In the genomic region with DNA sequence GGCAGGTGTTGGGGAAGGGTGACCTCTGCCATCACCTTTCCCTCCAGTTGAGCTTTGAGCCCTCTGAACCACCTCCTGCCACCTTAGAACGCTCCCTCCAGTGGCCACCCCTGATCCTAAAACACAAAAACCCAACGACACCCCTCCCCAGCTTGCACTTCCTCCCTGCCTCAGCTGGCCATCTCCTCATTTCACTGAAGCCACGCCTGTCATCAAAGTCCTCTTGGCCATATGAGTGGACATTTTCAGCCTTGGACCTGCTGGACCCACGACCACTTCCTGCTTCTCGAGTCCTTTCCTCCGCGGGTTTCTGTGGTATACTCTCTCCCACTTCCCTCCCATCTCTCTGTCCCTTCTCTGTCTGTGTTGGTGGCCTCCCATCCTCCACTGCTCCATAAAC, we compare ENCODE assay signal across 19 cellular contexts. TPM values are rescaled to one million over a fixed set of nuclear protein-coding genes. Genes with fewer than 3 reads are reported as not detected.
DNase-seq lines count a peak whose midpoint lies in the region; TF ChIP-seq lines count a peak whose summit lies in the region.
"Had no signal": no experiment of that assay in that cellular context is flagged by ENCODE, and none has a peak within 500 bp of the region (broad histone marks: within the 10 kb centered on the region; RNA-seq: fewer than 3 reads in every experiment).

No MANE protein-coding gene starts in this region.

- H3K18ac ChIP-seq in H9 (ENCODE audit: insufficient read length, low read depth, low read length) = no peak overlapping the region
- no peak overlapping the region for H3K18ac ChIP-seq in neuronal stem cell (ENCODE audit: low read length)

- H3K27me3 ChIP-seq in GM06990 (replicated peaks; ENCODE audit: control insufficient read depth, insufficient read depth, low read length) (no peaks in the 10 kb centered on the region; the same call in 1 of the 2 replicates), H9 (ENCODE audit: insufficient read depth, low read length) (no peaks in the 10 kb centered on the region), neuronal stem cell (ENCODE audit: control insufficient read depth in 3 of 3, insufficient read depth in 3 of 3, low read depth in 1 of 3, low read length in 3 of 3) (peaks cover 0 to 10% (median 0%) of the 10 kb centered on the region in 3 experiments), Peyer's patch (no peaks in the 10 kb centered on the region), tibial nerve (no peaks in the 10 kb centered on the region)
- H3K27me3 ChIP-seq: BLaER1, SJSA1 had no signal

- peaks cover 0 to 7% (median 1%) of the 10 kb centered on the region in 3 experiments; a peak in 5 of 7 replicates for H3K36me3 Mint-ChIP-seq in H9 (ENCODE audit: insufficient read depth in 1 of 3, low read depth in 3 of 3)
- no peaks in the 10 kb centered on the region for H3K36me3 Mint-ChIP-seq in CD14-positive monocyte
- H3K36me3 Mint-ChIP-seq: CD4-positive, alpha-beta memory T cell had no signal

- H4K20me1 ChIP-seq in H9 (ENCODE audit: control insufficient read depth, insufficient read depth, insufficient read length) = no peaks in the 10 kb centered on the region
- H4K20me1 ChIP-seq: BLaER1 had no signal

- no peak overlapping the region for H3K14ac ChIP-seq in H9 (ENCODE audit: insufficient read depth, low read length)
- H3K14ac ChIP-seq in neuronal stem cell (ENCODE audit: low read length) = no peak overlapping the region

- H4K5ac ChIP-seq in H9 (ENCODE audit: insufficient read length, low read depth, low read length) = no peak overlapping the region

- H3K56ac ChIP-seq in H9 (ENCODE audit: insufficient read length, low read depth, low read length) = no peak overlapping the region

- H4K91ac ChIP-seq in H9 (ENCODE audit: insufficient read length, low read depth, low read length) (no peak overlapping the region), neuronal stem cell (ENCODE audit: low read depth, low read length, poor library complexity) (no peak overlapping the region)

- H3K27ac ChIP-seq in H9 (ENCODE audit: insufficient read length, low read depth, low read length) = no peak overlapping the region
- H3K27ac ChIP-seq in neuronal stem cell (replicated peaks; ENCODE audit: low read length) = no peak overlapping the region
- H3K27ac ChIP-seq in Peyer's patch = no peak overlapping the region
- no peak overlapping the region for H3K27ac ChIP-seq in tibial nerve
- H3K27ac ChIP-seq: BLaER1, SJSA1 had no signal

- no peak overlapping the region for H3K4me2 ChIP-seq in H9 (ENCODE audit: insufficient read depth, insufficient read length, low read length)
- H3K4me2 ChIP-seq in neuronal stem cell (ENCODE audit: insufficient read depth, low read length, poor library complexity, severe bottlenecking) = no peak overlapping the region
- H3K4me2 ChIP-seq: BLaER1 had no signal

- no peak overlapping the region for H2BK12ac ChIP-seq in H9 (ENCODE audit: insufficient read length, low read depth, low read length)
- no peak overlapping the region for H2BK12ac ChIP-seq in neuronal stem cell (ENCODE audit: low read length)

- H3K4me3 ChIP-seq in GM06990 (replicated peaks; ENCODE audit: low read depth, low read length) = no peak overlapping the region
- H3K4me3 ChIP-seq in neuronal stem cell (ENCODE audit: low read length in 2 of 2) = no peak overlapping the region
- no peak overlapping the region for H3K4me3 ChIP-seq in Peyer's patch
- no peak overlapping the region for H3K4me3 ChIP-seq in tibial nerve
- H3K4me3 ChIP-seq: BLaER1, SJSA1 had no signal

- H3K9me3 ChIP-seq in H9 (ENCODE audit: control insufficient read depth, low read depth, low read length) = no peaks in the 10 kb centered on the region
- H3K9me3 ChIP-seq in neuronal stem cell (replicated peaks in 1 of 2; ENCODE audit: control insufficient read depth in 2 of 2, insufficient read depth in 1 of 2, low read depth in 1 of 2, low read length in 2 of 2) = peaks cover 0 to 1% of the 10 kb centered on the region in 2 donors
- H3K9me3 ChIP-seq in Peyer's patch = no peaks in the 10 kb centered on the region
- no peaks in the 10 kb centered on the region for H3K9me3 ChIP-seq in tibial nerve
- H3K9me3 ChIP-seq: BLaER1, SJSA1 had no signal

- H3K4me1 ChIP-seq in H9 (ENCODE audit: insufficient read depth, low read length) (peaks cover 2% of the 10 kb centered on the region; the same call in 1 of the 2 replicates), neuronal stem cell (ENCODE audit: control insufficient read depth in 2 of 2, insufficient read depth in 1 of 2, low read depth in 1 of 2, low read length in 2 of 2) (peaks cover 0 to 14% of the 10 kb centered on the region in 2 donors), Peyer's patch (peaks cover 0 to 6% (median 0%) of the 10 kb centered on the region in 4 donors), tibial nerve (peaks cover 0 to 8% (median 0%) of the 10 kb centered on the region in 4 donors)
- H3K4me1 ChIP-seq: BLaER1, SJSA1 had no signal

- H3K9me3 Mint-ChIP-seq in H9 (no peaks in the 10 kb centered on the region; a peak in 1 of 5 replicates), CD14-positive monocyte (peaks cover 0 to 4% (median 0%) of the 10 kb centered on the region in 7 donors)
- H3K9me3 Mint-ChIP-seq: HFFc6 had no signal

- intact Hi-C loops in CD14-positive monocyte (cut with micrococcal nuclease) = no loop called here

- TF ChIP-seq EP300 in tibial nerve (IDR thresholded peaks at IDR 0.05) = no peak

- no peak overlapping the region for H2BK20ac ChIP-seq in H9 (ENCODE audit: low read depth, low read length, poor library complexity, severe bottlenecking)

- H3K23me2 ChIP-seq in H9 (ENCODE audit: insufficient read length, low read depth, low read length, poor library complexity, severe bottlenecking) = no peaks in the 10 kb centered on the region

- H3K27me3 Mint-ChIP-seq in H9 (ENCODE audit: low read depth) = peaks cover 5% of the 10 kb centered on the region
- H3K27me3 Mint-ChIP-seq in CD14-positive monocyte (ENCODE audit: low read depth in 3 of 3) = peaks cover 0 to 4% (median 2%) of the 10 kb centered on the region in 3 donors

- no CpG with 5 or more reads among the region's 7 CpGs for WGBS in H9 (ENCODE audit: extremely low coverage, insufficient read length, low lambda C conversion rate)
- no CpG with 5 or more reads among the region's 7 CpGs for WGBS in neuronal stem cell (ENCODE audit: extremely low coverage in 2 of 2, insufficient read length in 2 of 2, insufficient replicate concordance in 1 of 2), 2 donors
- 69% methylated on average over 7 of the region's 7 CpGs for WGBS in tibial nerve, 2 donors

- H2BK5ac ChIP-seq in H9 (ENCODE audit: insufficient read length, low read length) (no peak overlapping the region), neuronal stem cell (ENCODE audit: low read length) (no peak overlapping the region)

- no peak overlapping the region for H3K4me3 Mint-ChIP-seq in H9
- no peak overlapping the region for H3K4me3 Mint-ChIP-seq in CD14-positive monocyte
- H3K4me3 Mint-ChIP-seq: CD4-positive, alpha-beta memory T cell; HFFc6 had no signal

- no peak overlapping the region for H2BK15ac ChIP-seq in H9 (ENCODE audit: low read depth, low read length)
- H2BK15ac ChIP-seq in neuronal stem cell (ENCODE audit: low read length) = no peak overlapping the region

- no peak overlapping the region for H3T11ph ChIP-seq in H9 (ENCODE audit: low read length)

- H3K36me3 ChIP-seq in GM06990 (ENCODE audit: control insufficient read depth, insufficient read depth, low read length) (no peaks in the 10 kb centered on the region), neuronal stem cell (replicated peaks in 1 of 2; ENCODE audit: control insufficient read depth in 2 of 2, insufficient read depth in 2 of 2, low read length in 2 of 2) (no peaks in the 10 kb centered on the region), Peyer's patch (peaks cover 0 to 4% (median 0%) of the 10 kb centered on the region in 3 donors), tibial nerve (peaks cover 0 to 26% (median 0%) of the 10 kb centered on the region in 3 donors)
- H3K36me3 ChIP-seq: BLaER1, SJSA1 had no signal

- H2BK120ac ChIP-seq in H9 (ENCODE audit: low read depth, low read length, poor library complexity, severe bottlenecking) (no peak overlapping the region), neuronal stem cell (ENCODE audit: low read depth, low read length) (no peak overlapping the region)

- H3K79me1 ChIP-seq in H9 (ENCODE audit: insufficient read depth, low read depth, low read length, poor library complexity, severe bottlenecking) = no peaks in the 10 kb centered on the region
- H3K79me1 ChIP-seq in neuronal stem cell (ENCODE audit: low read depth, low read length) = no peaks in the 10 kb centered on the region

- H3K9ac ChIP-seq in H9 (ENCODE audit: extremely low read depth, insufficient read length, low read length) (no peak overlapping the region), neuronal stem cell (ENCODE audit: low read depth, low read length, poor library complexity) (no peak overlapping the region)
- H3K9ac ChIP-seq: BLaER1 had no signal

- H3K79me2 ChIP-seq in H9 (ENCODE audit: insufficient read depth, low read length) = no peaks in the 10 kb centered on the region

- H2AFZ ChIP-seq in H9 (ENCODE audit: low read length) (no peak overlapping the region), neuronal stem cell (ENCODE audit: low read length) (no peak overlapping the region)

- H3K4me1 Mint-ChIP-seq in H9 = peaks cover 33 to 35% of the 10 kb centered on the region in 2 experiments
- peaks cover 5% of the 10 kb centered on the region for H3K4me1 Mint-ChIP-seq in CD14-positive monocyte

- DNase-seq in GM06990 (ENCODE audit: extremely low read depth, insufficient read length) (no peak), H9 (no peak), UCSD-AML1 (lab: John Stamatoyannopoulos, UW; ENCODE audit: unreplicated experiment) (peak; percentile 42), neuronal stem cell (ENCODE audit: low spot score) (no peak), Peyer's patch (no peak), tibial nerve (ENCODE audit: low spot score in 2 of 2) (no peak), CD14-positive monocyte (ENCODE audit: low spot score) (no peak), hypothalamus (lab: John Stamatoyannopoulos, UW) (no peak)
- DNase-seq: CD4-positive, alpha-beta memory T cell; H7; HFFc6; NCI-H1092 treated with DMSO at 0.1 percent for 48 hours; NCI-H1436 treated with DMSO at 0.1 percent for 48 hours; NCI-H1930; NCI-H226; NCI-H510A treated with DMSO at 0.1 percent for 48 hours; NCI-H748 treated with DMSO at 0.1 percent for 48 hours had no signal

- H4K8ac ChIP-seq in H9 (replicated peaks; ENCODE audit: insufficient read length, low read depth, low read length) (no peak overlapping the region), neuronal stem cell (ENCODE audit: low read depth, low read length) (no peak overlapping the region)

- H3K27ac Mint-ChIP-seq in H9 (peak overlapping the region in 2 of 3 experiments; percentile 4 to 77; a peak in 3 of 7 replicates), CD14-positive monocyte (no peak overlapping the region)
- H3K27ac Mint-ChIP-seq: CD4-positive, alpha-beta memory T cell; HFFc6 had no signal

- H2AK5ac ChIP-seq in H9 (ENCODE audit: insufficient read length, low read length) (no peak overlapping the region), neuronal stem cell (ENCODE audit: low read depth, low read length) (peak overlapping the region; percentile 9)

- TF ChIP-seq POLR2A in Peyer's patch (IDR thresholded peaks at IDR 0.05) (no peak), tibial nerve (IDR thresholded peaks at IDR 0.05) (no peak)

- H3K4ac ChIP-seq in H9 (ENCODE audit: low read depth, low read length) (no peak overlapping the region), neuronal stem cell (ENCODE audit: low read length) (no peak overlapping the region)

- peak; percentile 4 for TF ChIP-seq CTCF in GM06990 (IDR thresholded peaks at IDR 0.05; ENCODE audit: insufficient read depth, low read length, poor library complexity, severe bottlenecking)
- no peak; the same call in 2 of the 3 replicates for TF ChIP-seq CTCF in H9 (conservative IDR thresholded peaks at IDR 0.05)
- TF ChIP-seq CTCF in Peyer's patch (IDR thresholded peaks at IDR 0.05) = no peak
- TF ChIP-seq CTCF in tibial nerve (IDR thresholded peaks at IDR 0.05) = no peak
- TF ChIP-seq CTCF in CD14-positive monocyte (IDR thresholded peaks at IDR 0.05) = no peak

- H3K23ac ChIP-seq in H9 (ENCODE audit: insufficient read length, low read depth, low read length) (no peak overlapping the region), neuronal stem cell (ENCODE audit: low read depth, low read length, poor library complexity) (no peak overlapping the region)

RNA-seq across cellular contexts. Expression of gene NR2C2, which starts 48.5 kb away (rescaled TPM):
- total RNA-seq in H9 (2021) (38.2 and 38.5 TPM in 2 replicates), Peyer's patch (10 to 100 TPM; 55.6 to 84.3 (median 69.1) TPM), tibial nerve (10 to 100 TPM; 34.5 to 54.3 (median 44.4) TPM)
- 21.0 TPM for polyA plus RNA-seq in neuronal stem cell (2013, experiment 1 of 2)
- polyA plus RNA-seq in neuronal stem cell (2013, experiment 2 of 2) = 22.1 TPM
- polyA plus RNA-seq in CD14-positive monocyte = 1 to 10 TPM; 3.4 to 3.8 TPM

Comparison
In these comparisons a context has a peak if more than half of its experiments do, and no peak if none do; other contexts are left out.
1. H3K27ac Mint-ChIP-seq: peak in H9 (2 of 3); none in CD14-positive monocyte (0 of 7).